In the genomic region with DNA sequence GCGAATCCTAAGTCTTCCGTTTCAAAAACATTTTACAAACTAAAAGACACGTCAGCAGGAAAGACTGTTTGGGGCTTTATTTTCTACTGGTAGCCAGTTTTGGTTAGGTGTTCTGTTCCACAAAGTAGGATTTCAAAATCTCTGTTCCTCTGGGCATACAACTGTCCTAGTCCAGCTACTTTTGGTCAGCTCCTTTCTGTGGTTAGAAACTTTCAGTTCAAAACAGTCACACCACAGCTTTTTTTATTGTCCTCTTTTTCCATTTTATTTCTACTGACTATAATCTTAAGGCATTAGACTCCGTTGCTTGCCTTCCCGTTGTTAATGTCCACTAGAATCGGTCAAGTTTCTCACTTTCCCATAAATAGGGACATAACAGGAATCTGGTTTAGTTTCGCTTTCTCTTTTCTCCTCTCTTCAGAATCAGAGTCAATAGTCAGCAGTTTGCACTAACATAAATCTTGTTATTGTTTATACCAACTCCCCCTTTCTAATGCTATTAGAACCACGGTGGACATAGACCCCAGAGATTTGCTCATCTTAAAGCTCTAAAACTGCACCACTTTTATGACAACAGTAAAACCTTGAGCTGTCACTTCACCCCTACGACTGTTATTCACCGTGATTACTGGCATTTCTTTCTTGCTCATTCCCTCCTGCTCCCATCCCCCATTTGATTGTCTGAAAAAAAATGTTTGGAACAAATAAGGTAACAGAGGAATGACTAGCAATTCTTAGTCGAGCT, we compare ENCODE assay signal across 8 cellular contexts. TPM values are rescaled to one million over a fixed set of nuclear protein-coding genes. Genes with fewer than 3 reads are reported as not detected.
DNase-seq lines count a peak whose midpoint lies in the region; ATAC-seq and TF ChIP-seq lines count a peak whose summit lies in the region.

No MANE protein-coding gene starts in this region.

- no peak for TF ChIP-seq POLR2A in suprapubic skin (IDR thresholded peaks at IDR 0.05)

- no peak overlapping the region for H3K27ac Mint-ChIP-seq in activated naive CD4-positive, alpha-beta T cell treated with anti-CD3 and anti-CD28 coated beads, Interleukin-2, amount 50 U/mL, for 24 hours
- no peak overlapping the region for H3K27ac Mint-ChIP-seq in activated naive CD4-positive, alpha-beta T cell treated with anti-CD3 and anti-CD28 coated beads for 36 hours

- H3K36me3 ChIP-seq in adipocyte (ENCODE audit: control insufficient read depth, insufficient read depth, low read length, severe bottlenecking) (no peaks in the 10 kb centered on the region), suprapubic skin (no peaks in the 10 kb centered on the region)

- ATAC-seq in HG02678 (IDR thresholded peaks at IDR 0.05; ENCODE audit: unreplicated experiment), result no peak
- ATAC-seq in HG03432 (IDR thresholded peaks at IDR 0.05; ENCODE audit: unreplicated experiment), result no peak

- CTCF ChIA-PET in activated naive CD4-positive, alpha-beta T cell treated with anti-CD3 and anti-CD28 coated beads for 36 hours (lab: Charles Lee), result no interaction called here
- CTCF ChIA-PET in GM10248 (lab: Yijun Ruan, JAX), result interaction anchor here (0.8 kb wide), 1 partner anchor 10 kb away, joined by 4 read pairs; no protein-coding TSS in a partner anchor

- peak overlapping the region; percentile 82 for H3K9ac ChIP-seq in adipocyte (ENCODE audit: low read length)

- H3K4me1 Mint-ChIP-seq in activated naive CD4-positive, alpha-beta T cell treated with anti-CD3 and anti-CD28 coated beads, Interleukin-2, amount 50 U/mL, for 24 hours, result peaks cover 5% of the 10 kb centered on the region
- peaks cover 7% of the 10 kb centered on the region for H3K4me1 Mint-ChIP-seq in activated naive CD4-positive, alpha-beta T cell treated with anti-CD3 and anti-CD28 coated beads for 36 hours (ENCODE audit: low read depth)

- intact Hi-C loops in activated naive CD4-positive, alpha-beta T cell treated with anti-CD3 and anti-CD28 coated beads for 36 hours (cut with micrococcal nuclease), result no loop called here

- peak overlapping the region; percentile 61 for H3K27ac ChIP-seq in suprapubic skin

- no peaks in the 10 kb centered on the region for H3K36me3 Mint-ChIP-seq in activated naive CD4-positive, alpha-beta T cell treated with anti-CD3 and anti-CD28 coated beads, Interleukin-2, amount 50 U/mL, for 24 hours
- no peaks in the 10 kb centered on the region for H3K36me3 Mint-ChIP-seq in activated naive CD4-positive, alpha-beta T cell treated with anti-CD3 and anti-CD28 coated beads for 36 hours (ENCODE audit: low read depth)

- H3K9me3 ChIP-seq in adipocyte (ENCODE audit: control insufficient read depth, low read length) (no peaks in the 10 kb centered on the region), suprapubic skin (no peaks in the 10 kb centered on the region)

- peaks cover 4% of the 10 kb centered on the region for H3K4me1 ChIP-seq in adipocyte (ENCODE audit: control insufficient read depth, insufficient read depth, low read length)
- H3K4me1 ChIP-seq in suprapubic skin, result no peaks in the 10 kb centered on the region

- TF ChIP-seq EP300 in suprapubic skin (IDR thresholded peaks at IDR 0.05), result no peak

- DNase-seq in activated naive CD4-positive, alpha-beta T cell treated with anti-CD3 and anti-CD28 coated beads for 36 hours, result no peak
- DNase-seq in adipocyte (ENCODE audit: low read depth), result peak; percentile 43
- DNase-seq in kidney glomerular epithelial cell (lab: John Stamatoyannopoulos, UW), result peak; percentile 78
- DNase-seq in suprapubic skin (ENCODE audit: low spot score in 2 of 2), result no peak
- DNase-seq in GM10248 (ENCODE audit: extremely low spot score), result no peak

- H3K27me3 Mint-ChIP-seq in activated naive CD4-positive, alpha-beta T cell treated with anti-CD3 and anti-CD28 coated beads, Interleukin-2, amount 50 U/mL, for 24 hours, result no peaks in the 10 kb centered on the region
- peaks cover 3% of the 10 kb centered on the region for H3K27me3 Mint-ChIP-seq in activated naive CD4-positive, alpha-beta T cell treated with anti-CD3 and anti-CD28 coated beads for 36 hours (ENCODE audit: low read depth)

- H3K27me3 ChIP-seq in adipocyte (replicated peaks; ENCODE audit: control insufficient read depth, insufficient read depth, low read length) (no peaks in the 10 kb centered on the region), suprapubic skin (peaks cover 2% of the 10 kb centered on the region)

- peaks cover 4% of the 10 kb centered on the region for H3K9me3 Mint-ChIP-seq in activated naive CD4-positive, alpha-beta T cell treated with anti-CD3 and anti-CD28 coated beads, Interleukin-2, amount 50 U/mL, for 24 hours
- H3K9me3 Mint-ChIP-seq in activated naive CD4-positive, alpha-beta T cell treated with anti-CD3 and anti-CD28 coated beads for 36 hours, result no peaks in the 10 kb centered on the region

- WGBS in suprapubic skin, result 45% methylated on average over 11 of the region's 11 CpGs

- H3K4me3 ChIP-seq in adipocyte (ENCODE audit: low read length), result peak overlapping the region; percentile 89
- peak overlapping the region; percentile 46 for H3K4me3 ChIP-seq in suprapubic skin

- TF ChIP-seq CTCF in suprapubic skin (IDR thresholded peaks at IDR 0.05) (no peak), GM10248 (IDR thresholded peaks at IDR 0.05; ENCODE audit: control extremely low read depth, extremely low read depth, low read depth, missing control alignments) (no peak)

- H3K4me3 Mint-ChIP-seq in activated naive CD4-positive, alpha-beta T cell treated with anti-CD3 and anti-CD28 coated beads, Interleukin-2, amount 50 U/mL, for 24 hours, result peak overlapping the region; percentile 38
- no peak overlapping the region for H3K4me3 Mint-ChIP-seq in activated naive CD4-positive, alpha-beta T cell treated with anti-CD3 and anti-CD28 coated beads for 36 hours

- POLR2A ChIA-PET in GM10248 (lab: Yijun Ruan, JAX), result no interaction called here

RNA-seq across cellular contexts. Expression of a gene that starts 41.5 kb away (rescaled TPM):
- not detected for total RNA-seq in activated naive CD4-positive, alpha-beta T cell treated with anti-CD3 and anti-CD28 coated beads for 36 hours
- total RNA-seq in suprapubic skin, result under 1 TPM in 3 of 4 donors, not detected in 1; 0.17 to 0.45 (median 0.29) TPM

Comparison
In these comparisons a context has a peak if more than half of its experiments do, and no peak if none do; other contexts are left out.
1. DNase-seq: peak in adipocyte (single experiment) and kidney glomerular epithelial cell (single experiment); none in activated naive CD4-positive, alpha-beta T cell treated with anti-CD3 and anti-CD28 coated beads for 36 hours (single experiment), suprapubic skin (0 of 2) and GM10248 (single experiment).